Comparison of ENCODE assay signal across 40 cellular contexts in the genomic region with DNA sequence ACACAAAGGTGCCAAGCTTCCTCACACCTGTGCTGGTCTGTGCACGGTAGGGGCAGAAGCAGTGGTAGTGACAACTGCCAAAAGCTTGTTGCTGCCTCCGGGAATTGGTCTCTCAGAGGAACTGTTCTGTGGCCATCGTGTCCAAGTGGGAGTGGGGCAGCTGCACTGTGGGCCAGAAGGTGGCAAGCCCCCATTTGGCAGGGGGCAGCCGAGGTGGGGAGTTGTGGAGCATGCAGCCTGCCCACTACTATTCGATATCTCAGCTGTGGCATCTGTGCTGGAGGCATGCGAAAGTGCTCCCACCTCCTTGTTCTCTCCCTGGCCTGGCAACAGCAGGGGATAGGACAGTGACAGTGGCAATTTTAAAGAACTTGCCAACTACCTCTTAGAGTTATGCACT.
"Had no signal": no experiment of that assay in that cellular context is flagged by ENCODE, and none has a peak within 500 bp of the region (broad histone marks: within the 10 kb centered on the region; RNA-seq: fewer than 3 reads in every experiment).

No MANE protein-coding gene starts in this region.

- H3K27me3 Mint-ChIP-seq: activated naive CD4-positive, alpha-beta T cell treated with anti-CD3 and anti-CD28 coated beads, Interleukin-2, amount 10 ng/mL, durations not matched to agents 7 days and 5 days; activated naive CD4-positive, alpha-beta T cell treated with anti-CD3 and anti-CD28 coated beads, Interleukin-2, amount 50 U/mL, for 24 hours; activated naive CD8-positive, alpha-beta T cell; activated naive CD8-positive, alpha-beta T cell treated with anti-CD3 and anti-CD28 coated beads for 36 hours; activated naive CD8-positive, alpha-beta T cell treated with anti-CD3 and anti-CD28 coated beads, Interleukin-2, amount 10 ng/mL, durations not matched to agents 7 days and 5 days; activated naive CD8-positive, alpha-beta T cell treated with anti-CD3 and anti-CD28 coated beads, Interleukin-2, amount 50 U/mL, for 24 hours; activated T-helper 17 cell treated with anti-CD3 and anti-CD28 coated beads, Interleukin-2, amount 50 U/mL, for 72 hours; brain; central memory CD8-positive, alpha-beta T cell had no signal

- H3K9me3 ChIP-seq: adrenal gland, ascending aorta, body of pancreas, breast epithelium had no signal

- H3K4me1 Mint-ChIP-seq: activated naive CD4-positive, alpha-beta T cell treated with anti-CD3 and anti-CD28 coated beads, Interleukin-2, amount 10 ng/mL, durations not matched to agents 7 days and 5 days; activated naive CD4-positive, alpha-beta T cell treated with anti-CD3 and anti-CD28 coated beads, Interleukin-2, amount 50 U/mL, for 24 hours; activated naive CD8-positive, alpha-beta T cell treated with anti-CD3 and anti-CD28 coated beads for 36 hours; activated naive CD8-positive, alpha-beta T cell treated with anti-CD3 and anti-CD28 coated beads, Interleukin-2, amount 10 ng/mL, durations not matched to agents 7 days and 5 days; activated naive CD8-positive, alpha-beta T cell treated with anti-CD3 and anti-CD28 coated beads, Interleukin-2, amount 50 U/mL, for 24 hours; activated T-helper 17 cell treated with anti-CD3 and anti-CD28 coated beads, Interleukin-2, amount 50 U/mL, for 72 hours; brain; central memory CD8-positive, alpha-beta T cell had no signal

- H3K9me3 Mint-ChIP-seq: activated naive CD4-positive, alpha-beta T cell treated with anti-CD3 and anti-CD28 coated beads for 36 hours; activated naive CD4-positive, alpha-beta T cell treated with anti-CD3 and anti-CD28 coated beads, Interleukin-2, amount 10 ng/mL, durations not matched to agents 7 days and 5 days; activated naive CD4-positive, alpha-beta T cell treated with anti-CD3 and anti-CD28 coated beads, Interleukin-2, amount 50 U/mL, for 24 hours; activated naive CD4-positive, alpha-beta T cell treated with anti-CD3 and anti-CD28 coated beads, Interleukin-2, amount 50 U/mL, for 72 hours; activated naive CD8-positive, alpha-beta T cell treated with anti-CD3 and anti-CD28 coated beads for 36 hours; activated naive CD8-positive, alpha-beta T cell treated with anti-CD3 and anti-CD28 coated beads, Interleukin-2, amount 10 ng/mL, durations not matched to agents 7 days and 5 days; activated naive CD8-positive, alpha-beta T cell treated with anti-CD3 and anti-CD28 coated beads, Interleukin-2, amount 50 U/mL, for 24 hours; activated T-cell treated with anti-CD3 and anti-CD28 coated beads, Interleukin-2, amount 50 U/mL, for 24 hours; activated T-cell treated with anti-CD3 and anti-CD28 coated beads, Interleukin-2, amount 50 U/mL, for 4 hours; activated T-helper 1 cell treated with anti-CD3 and anti-CD28 coated beads, Interleukin-12 subunit alpha, Interleukin-12 subunit beta, Interleukin-2, Interleukin-4 antibody, amounts not matched to agents 30 ng/mL and 10 ng/mL and 1 ng/mL, durations not matched to agents 14 hours and 24 hours and 36 hours; activated T-helper 17 cell treated with anti-CD3 and anti-CD28 coated beads, Interleukin-2, amount 50 U/mL, for 72 hours had no signal

- FAIRE-seq: astrocyte, bronchial epithelial cell had no signal

- ATAC-seq: activated naive CD4-positive, alpha-beta T cell treated with anti-CD3 and anti-CD28 coated beads, Interleukin-2, amount 50 U/mL, for 72 hours; activated naive CD8-positive, alpha-beta T cell treated with anti-CD3 and anti-CD28 coated beads, Interleukin-2, amount 50 U/mL, for 24 hours; activated T-cell treated with anti-CD3 and anti-CD28 coated beads, Interleukin-2, amount 50 U/mL, for 4 hours; activated T-cell treated with anti-CD3 and anti-CD28 coated beads, Interleukin-2, amount 50 U/mL, for 72 hours; activated T-helper 17 cell treated with anti-CD3 and anti-CD28 coated beads, Interleukin-2, amount 50 U/mL, for 72 hours; body of pancreas had no signal

- H3K4me3 Mint-ChIP-seq: activated naive CD4-positive, alpha-beta T cell treated with anti-CD3 and anti-CD28 coated beads for 36 hours; activated naive CD4-positive, alpha-beta T cell treated with anti-CD3 and anti-CD28 coated beads, Interleukin-2, amount 10 ng/mL, durations not matched to agents 7 days and 5 days; activated naive CD4-positive, alpha-beta T cell treated with anti-CD3 and anti-CD28 coated beads, Interleukin-2, amount 50 U/mL, for 24 hours; activated naive CD8-positive, alpha-beta T cell; activated naive CD8-positive, alpha-beta T cell treated with anti-CD3 and anti-CD28 coated beads for 36 hours; activated naive CD8-positive, alpha-beta T cell treated with anti-CD3 and anti-CD28 coated beads, Interleukin-2, amount 10 ng/mL, durations not matched to agents 7 days and 5 days; activated naive CD8-positive, alpha-beta T cell treated with anti-CD3 and anti-CD28 coated beads, Interleukin-2, amount 50 U/mL, for 24 hours; activated T-cell treated with anti-CD3 and anti-CD28 coated beads, Interleukin-2, amount 50 U/mL, for 24 hours; activated T-cell treated with anti-CD3 and anti-CD28 coated beads, Interleukin-2, amount 50 U/mL, for 4 hours; activated T-cell treated with anti-CD3 and anti-CD28 coated beads, Interleukin-2, amount 50 U/mL, for 72 hours; activated T-helper 1 cell treated with anti-CD3 and anti-CD28 coated beads, Interleukin-12 subunit alpha, Interleukin-12 subunit beta, Interleukin-2, Interleukin-4 antibody, amounts not matched to agents 30 ng/mL and 10 ng/mL and 1 ng/mL, durations not matched to agents 14 hours and 24 hours and 36 hours; activated T-helper 17 cell treated with anti-CD3 and anti-CD28 coated beads, Interleukin-2, amount 50 U/mL, for 72 hours; brain; central memory CD8-positive, alpha-beta T cell had no signal

- H3K36me3 Mint-ChIP-seq: activated naive CD4-positive, alpha-beta T cell treated with anti-CD3 and anti-CD28 coated beads, Interleukin-2, amount 10 ng/mL, durations not matched to agents 7 days and 5 days; activated naive CD4-positive, alpha-beta T cell treated with anti-CD3 and anti-CD28 coated beads, Interleukin-2, amount 50 U/mL, for 24 hours; activated naive CD4-positive, alpha-beta T cell treated with anti-CD3 and anti-CD28 coated beads, Interleukin-2, amount 50 U/mL, for 72 hours; activated naive CD8-positive, alpha-beta T cell; activated naive CD8-positive, alpha-beta T cell treated with anti-CD3 and anti-CD28 coated beads for 36 hours; activated naive CD8-positive, alpha-beta T cell treated with anti-CD3 and anti-CD28 coated beads, Interleukin-2, amount 10 ng/mL, durations not matched to agents 7 days and 5 days; brain had no signal

- DNase-seq: activated effector memory CD4-positive, alpha-beta T cell treated with anti-CD3 and anti-CD28 coated beads, Interleukin-2, amount 50 U/mL, for 16 hours; activated effector memory CD4-positive, alpha-beta T cell treated with Interleukin-2 at 50 U/mL for 16 hours; activated gamma-delta T cell; activated gamma-delta T cell treated with Interleukin-2 at 50 U/mL for 16 hours; activated naive CD4-positive, alpha-beta T cell; activated naive CD4-positive, alpha-beta T cell treated with anti-CD3 and anti-CD28 coated beads for 36 hours; activated naive CD4-positive, alpha-beta T cell treated with anti-CD3 and anti-CD28 coated beads, Interleukin-2, amount 10 ng/mL, durations not matched to agents 7 days and 5 days; activated naive CD4-positive, alpha-beta T cell treated with anti-CD3 and anti-CD28 coated beads, Interleukin-2, amount 50 U/mL, for 16 hours; activated naive CD4-positive, alpha-beta T cell treated with Interleukin-2 at 50 U/mL for 16 hours; activated naive CD8-positive, alpha-beta T cell treated with anti-CD3 and anti-CD28 coated beads for 36 hours; activated naive CD8-positive, alpha-beta T cell treated with anti-CD3 and anti-CD28 coated beads, Interleukin-2, amount 10 ng/mL, durations not matched to agents 7 days and 5 days; activated naive CD8-positive, alpha-beta T cell treated with anti-CD3 and anti-CD28 coated beads, Interleukin-2, amount 50 U/mL, for 24 hours; activated T-cell treated with anti-CD3 and anti-CD28 coated beads for 4 hours; activated T-cell treated with anti-CD3 and anti-CD28 coated beads, Interleukin-2, amount 50 U/mL, for 1 hour; activated T-cell treated with anti-CD3 and anti-CD28 coated beads, Interleukin-2, amount 50 U/mL, for 24 hours; activated T-cell treated with anti-CD3 and anti-CD28 coated beads, Interleukin-2, amount 50 U/mL, for 4 hours; activated T-cell treated with anti-CD3 and anti-CD28 coated beads, Interleukin-2, amount 50 U/mL, for 48 hours; activated T-cell treated with anti-CD3 and anti-CD28 coated beads, Interleukin-2, amount 50 U/mL, for 72 hours; adrenal gland; amniotic stem cell; amygdala; anterior cingulate cortex; body of pancreas; brain microvascular endothelial cell; caudate nucleus; central memory CD4-positive, alpha-beta T cell; cerebellar nuclear complex had no signal

- H3K4me3 ChIP-seq: adrenal gland, ascending aorta, body of pancreas, breast epithelium, cardiac muscle cell had no signal

- H3K27me3 ChIP-seq: adrenal gland, ascending aorta, body of pancreas, brain microvascular endothelial cell, cardiac muscle cell had no signal

- H3K36me3 ChIP-seq: adrenal gland, ascending aorta, brain microvascular endothelial cell, breast epithelium, cardiac muscle cell had no signal

- H3K27ac Mint-ChIP-seq: activated naive CD4-positive, alpha-beta T cell treated with anti-CD3 and anti-CD28 coated beads for 36 hours; activated naive CD4-positive, alpha-beta T cell treated with anti-CD3 and anti-CD28 coated beads, Interleukin-2, amount 10 ng/mL, durations not matched to agents 7 days and 5 days; activated naive CD4-positive, alpha-beta T cell treated with anti-CD3 and anti-CD28 coated beads, Interleukin-2, amount 50 U/mL, for 24 hours; activated naive CD4-positive, alpha-beta T cell treated with anti-CD3 and anti-CD28 coated beads, Interleukin-2, amount 50 U/mL, for 72 hours; activated naive CD8-positive, alpha-beta T cell; activated naive CD8-positive, alpha-beta T cell treated with anti-CD3 and anti-CD28 coated beads for 36 hours; activated naive CD8-positive, alpha-beta T cell treated with anti-CD3 and anti-CD28 coated beads, Interleukin-2, amount 10 ng/mL, durations not matched to agents 7 days and 5 days; activated naive CD8-positive, alpha-beta T cell treated with anti-CD3 and anti-CD28 coated beads, Interleukin-2, amount 50 U/mL, for 24 hours; activated T-cell treated with anti-CD3 and anti-CD28 coated beads, Interleukin-2, amount 50 U/mL, for 24 hours; activated T-cell treated with anti-CD3 and anti-CD28 coated beads, Interleukin-2, amount 50 U/mL, for 72 hours; activated T-helper 1 cell treated with anti-CD3 and anti-CD28 coated beads, Interleukin-12 subunit alpha, Interleukin-12 subunit beta, Interleukin-2, Interleukin-4 antibody, amounts not matched to agents 30 ng/mL and 10 ng/mL and 1 ng/mL, durations not matched to agents 14 hours and 24 hours and 36 hours; activated T-helper 17 cell treated with anti-CD3 and anti-CD28 coated beads, Interleukin-2, amount 50 U/mL, for 72 hours; activated T-helper 2 cell treated with anti-CD3 and anti-CD28 coated beads, Interferon-gamma antibody, Interleukin-2, Interleukin-4, amounts not matched to agents 10 μg/mL and 5 μg/mL and 100 μg/mL, durations not matched to agents 14 hours and 24 hours and 36 hours; brain had no signal

- H3K27ac ChIP-seq: adrenal gland, ascending aorta, body of pancreas, brain microvascular endothelial cell, breast epithelium, cardiac muscle cell had no signal

- H3K4me1 ChIP-seq: adrenal gland, ascending aorta, body of pancreas, breast epithelium had no signal
